Comparison of ENCODE assay signal across 8 cellular contexts in the genomic region with DNA sequence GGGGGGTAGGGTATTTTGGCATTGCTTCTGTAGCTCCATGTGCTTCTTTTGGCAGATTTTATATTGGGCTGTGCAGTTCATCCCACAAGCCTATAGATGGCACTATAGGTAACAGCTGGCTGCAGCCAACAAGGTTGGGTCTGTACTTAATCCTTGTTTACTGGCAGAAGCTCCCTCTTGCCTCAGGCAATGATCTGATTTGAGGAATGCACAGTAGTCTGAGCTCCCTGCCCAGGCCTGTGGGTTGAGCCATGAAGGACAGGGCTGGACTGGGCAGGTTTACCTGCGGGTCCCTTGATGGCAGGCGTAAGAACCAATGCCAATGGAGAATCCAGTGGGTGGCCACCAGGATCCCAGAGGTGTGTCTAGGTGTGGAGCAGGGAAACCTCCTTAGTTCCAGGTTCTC. TPM values are rescaled to one million over a fixed set of nuclear protein-coding genes. Genes with fewer than 3 reads are reported as not detected.
DNase-seq lines count a peak whose midpoint lies in the region; ATAC-seq and TF ChIP-seq lines count a peak whose summit lies in the region.

No MANE protein-coding gene starts in this region.

- H3K27ac ChIP-seq in heart left ventricle (no peak overlapping the region), Peyer's patch (no peak overlapping the region), ovary (no peak overlapping the region)

- H3K9me3 ChIP-seq in heart left ventricle (peaks cover 0 to 14% (median 4%) of the 10 kb centered on the region in 12 donors), Peyer's patch (no peaks in the 10 kb centered on the region), ovary (no peaks in the 10 kb centered on the region)

- H3K9me3 Mint-ChIP-seq in naive B cell, result peaks cover 0 to 25% (median 14%) of the 10 kb centered on the region in 7 donors

- no peak overlapping the region for H3K4me3 ChIP-seq in heart left ventricle
- no peak overlapping the region for H3K4me3 ChIP-seq in Peyer's patch
- H3K4me3 ChIP-seq in ovary, result no peak overlapping the region

- TF ChIP-seq POLR2A in heart left ventricle (IDR thresholded peaks at IDR 0.05) (no peak), Peyer's patch (IDR thresholded peaks at IDR 0.05) (no peak), ovary (IDR thresholded peaks at IDR 0.05) (no peak)

- no peaks in the 10 kb centered on the region for H3K4me1 ChIP-seq in heart left ventricle
- H3K4me1 ChIP-seq in Peyer's patch, result no peaks in the 10 kb centered on the region
- no peaks in the 10 kb centered on the region for H3K4me1 ChIP-seq in ovary (ENCODE audit: insufficient read depth)

- DNase-seq in heart left ventricle, result no peak
- no peak for DNase-seq in Right ventricle myocardium superior
- no peak for DNase-seq in Peyer's patch
- DNase-seq in dermis blood vessel endothelial cell, result peak; percentile 70
- peak; percentile 5 for DNase-seq in naive B cell
- no peak for DNase-seq in ovary

- no peak for TF ChIP-seq EP300 in ovary (IDR thresholded peaks at IDR 0.05)

- H3K4me1 Mint-ChIP-seq in naive B cell, result no peaks in the 10 kb centered on the region

- ATAC-seq in heart left ventricle, result no peak
- no peak for ATAC-seq in Right ventricle myocardium superior (ENCODE audit: poor library complexity)
- ATAC-seq in HG03159 (IDR thresholded peaks at IDR 0.05; ENCODE audit: unreplicated experiment), result peak; percentile 79
- ATAC-seq in naive B cell (ENCODE audit: low read depth in 2 of 2), result no peak
- no peak for ATAC-seq in HG02642 (IDR thresholded peaks at IDR 0.05; ENCODE audit: poor library complexity, unreplicated experiment)

- no peak overlapping the region for H3K4me3 Mint-ChIP-seq in naive B cell

- intact Hi-C loops in heart left ventricle (cut with DNase I), result no loop called here
- intact Hi-C loops in Right ventricle myocardium superior (cut with DNase I), result no loop called here
- intact Hi-C loops in ovary (cut with DNase I), result no loop called here

- H3K27ac Mint-ChIP-seq in naive B cell, result no peak overlapping the region

- TF ChIP-seq CTCF in heart left ventricle (IDR thresholded peaks at IDR 0.05) (peak; percentile 25 to 65 (median 56)), Peyer's patch (IDR thresholded peaks at IDR 0.05) (peak in 5 of 6 experiments; percentile 38 to 61 (median 58)), ovary (IDR thresholded peaks at IDR 0.05) (no peak)

- peaks cover 0 to 6% of the 10 kb centered on the region in 2 donors for H3K36me3 Mint-ChIP-seq in naive B cell

- H3K27me3 ChIP-seq in heart left ventricle (peaks cover 0 to 17% (median 0%) of the 10 kb centered on the region in 9 donors), Peyer's patch (no peaks in the 10 kb centered on the region), ovary (no peaks in the 10 kb centered on the region)

- H3K27me3 Mint-ChIP-seq in naive B cell, result peaks cover 43 to 56% (median 47%) of the 10 kb centered on the region in 3 donors

- 38 to 90% (median 51%) methylated on average over 2 of the region's 2 CpGs for WGBS in heart left ventricle, 4 donors
- WGBS in ovary, 3 donors, result 29 to 82% (median 46%) methylated on average over 2 of the region's 2 CpGs

- H3K36me3 ChIP-seq in heart left ventricle (no peaks in the 10 kb centered on the region), Peyer's patch (no peaks in the 10 kb centered on the region), ovary (no peaks in the 10 kb centered on the region)

RNA-seq across cellular contexts. Expression of gene OR1J2, which starts 11.7 kb away (rescaled TPM):
- not detected for total RNA-seq in heart left ventricle
- polyA plus RNA-seq in heart left ventricle, result not detected
- not detected for total RNA-seq in Right ventricle myocardium superior
- not detected for total RNA-seq in Peyer's patch
- not detected in 2 replicates for total RNA-seq in dermis blood vessel endothelial cell
- polyA plus RNA-seq in naive B cell (ENCODE audit: low read depth in 6 of 6), result not detected
- total RNA-seq in ovary, result not detected
- polyA plus RNA-seq in ovary, result not detected

RNA-seq across cellular contexts. Expression of gene OR1J4, which starts 20.1 kb away (rescaled TPM):
- not detected for total RNA-seq in heart left ventricle
- not detected for polyA plus RNA-seq in heart left ventricle
- not detected for total RNA-seq in Right ventricle myocardium superior
- total RNA-seq in Peyer's patch, result not detected
- total RNA-seq in dermis blood vessel endothelial cell, result not detected in 2 replicates
- not detected for polyA plus RNA-seq in naive B cell (ENCODE audit: low read depth in 6 of 6)
- total RNA-seq in ovary, result not detected
- polyA plus RNA-seq in ovary, result not detected

RNA-seq across cellular contexts. Expression of gene OR1J1, which starts 21.2 kb away (rescaled TPM):
- total RNA-seq in heart left ventricle (not detected), Right ventricle myocardium superior (not detected), Peyer's patch (not detected), dermis blood vessel endothelial cell (not detected in 2 replicates), ovary (not detected)
- polyA plus RNA-seq in heart left ventricle (not detected), naive B cell (ENCODE audit: low read depth in 6 of 6) (not detected), ovary (not detected)

RNA-seq across cellular contexts. Expression of gene OR1N1, which starts 28.2 kb away (rescaled TPM):
- not detected for total RNA-seq in heart left ventricle
- polyA plus RNA-seq in heart left ventricle, result not detected
- not detected for total RNA-seq in Right ventricle myocardium superior
- not detected for total RNA-seq in Peyer's patch
- not detected in 2 replicates for total RNA-seq in dermis blood vessel endothelial cell
- not detected for polyA plus RNA-seq in naive B cell (ENCODE audit: low read depth in 6 of 6)
- total RNA-seq in ovary, result not detected
- not detected for polyA plus RNA-seq in ovary

RNA-seq across cellular contexts. Expression of gene OR1N2, which starts 54.0 kb away (rescaled TPM):
- total RNA-seq in heart left ventricle, result not detected
- polyA plus RNA-seq in heart left ventricle, result not detected
- not detected for total RNA-seq in Right ventricle myocardium superior
- total RNA-seq in Peyer's patch, result not detected
- total RNA-seq in dermis blood vessel endothelial cell, result not detected in 2 replicates
- not detected for polyA plus RNA-seq in naive B cell (ENCODE audit: low read depth in 6 of 6)
- not detected for total RNA-seq in ovary
- polyA plus RNA-seq in ovary, result not detected

Comparison
In these comparisons a context has a peak if more than half of its experiments do, and no peak if none do; other contexts are left out.
1. DNase-seq: peak in dermis blood vessel endothelial cell (single experiment) and naive B cell (single experiment); none in heart left ventricle (0 of 5), Right ventricle myocardium superior (single experiment), Peyer's patch (0 of 3) and ovary (0 of 5).
2. CTCF ChIP-seq: peak in heart left ventricle (12 of 12) and Peyer's patch (5 of 6); none in ovary (0 of 3).